1 cellular context compared by ENCODE assay signal in the genomic region with DNA sequence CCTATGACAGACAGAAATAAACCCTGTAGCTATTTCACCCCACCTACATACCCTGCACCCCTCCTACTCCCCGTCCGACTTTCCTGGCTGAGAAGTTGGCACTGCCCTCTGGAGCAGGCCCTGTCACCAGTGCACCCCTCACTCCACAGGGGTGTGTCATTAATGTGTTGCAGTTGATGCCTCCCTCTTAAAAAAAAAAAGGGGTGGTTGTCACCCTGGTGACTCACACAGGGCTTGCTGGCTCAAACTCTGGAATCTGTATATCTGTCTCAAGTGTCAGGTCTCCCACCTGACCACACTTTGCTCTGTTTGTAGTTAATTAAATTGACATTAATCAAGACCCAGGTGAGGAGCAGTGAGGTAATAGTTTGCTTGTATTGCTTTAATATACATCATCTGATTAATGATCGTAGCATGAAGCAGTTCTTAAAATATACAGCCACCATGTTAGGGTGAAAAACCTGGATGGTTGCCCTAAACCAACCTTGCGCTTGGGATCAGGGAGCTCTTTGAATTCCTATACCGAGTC.
TF ChIP-seq lines count a peak whose summit lies in the region.

No MANE protein-coding gene starts in this region.

TF ChIP-seq in Ishikawa, 13 proteins besides CTCF, POLR2A, EP300 and RAD21 (continued from another document):
- TF ChIP-seq, protein P1, sequence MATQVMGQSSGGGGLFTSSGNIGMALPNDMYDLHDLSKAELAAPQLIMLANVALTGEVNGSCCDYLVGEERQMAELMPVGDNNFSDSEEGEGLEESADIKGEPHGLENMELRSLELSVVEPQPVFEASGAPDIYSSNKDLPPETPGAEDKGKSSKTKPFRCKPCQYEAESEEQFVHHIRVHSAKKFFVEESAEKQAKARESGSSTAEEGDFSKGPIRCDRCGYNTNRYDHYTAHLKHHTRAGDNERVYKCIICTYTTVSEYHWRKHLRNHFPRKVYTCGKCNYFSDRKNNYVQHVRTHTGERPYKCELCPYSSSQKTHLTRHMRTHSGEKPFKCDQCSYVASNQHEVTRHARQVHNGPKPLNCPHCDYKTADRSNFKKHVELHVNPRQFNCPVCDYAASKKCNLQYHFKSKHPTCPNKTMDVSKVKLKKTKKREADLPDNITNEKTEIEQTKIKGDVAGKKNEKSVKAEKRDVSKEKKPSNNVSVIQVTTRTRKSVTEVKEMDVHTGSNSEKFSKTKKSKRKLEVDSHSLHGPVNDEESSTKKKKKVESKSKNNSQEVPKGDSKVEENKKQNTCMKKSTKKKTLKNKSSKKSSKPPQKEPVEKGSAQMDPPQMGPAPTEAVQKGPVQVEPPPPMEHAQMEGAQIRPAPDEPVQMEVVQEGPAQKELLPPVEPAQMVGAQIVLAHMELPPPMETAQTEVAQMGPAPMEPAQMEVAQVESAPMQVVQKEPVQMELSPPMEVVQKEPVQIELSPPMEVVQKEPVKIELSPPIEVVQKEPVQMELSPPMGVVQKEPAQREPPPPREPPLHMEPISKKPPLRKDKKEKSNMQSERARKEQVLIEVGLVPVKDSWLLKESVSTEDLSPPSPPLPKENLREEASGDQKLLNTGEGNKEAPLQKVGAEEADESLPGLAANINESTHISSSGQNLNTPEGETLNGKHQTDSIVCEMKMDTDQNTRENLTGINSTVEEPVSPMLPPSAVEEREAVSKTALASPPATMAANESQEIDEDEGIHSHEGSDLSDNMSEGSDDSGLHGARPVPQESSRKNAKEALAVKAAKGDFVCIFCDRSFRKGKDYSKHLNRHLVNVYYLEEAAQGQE (IDR thresholded peaks at IDR 0.05; ENCODE audit: low read depth): no peak
